ENCODE assay signal across 27 cellular contexts in genomic region chr22:33194529-33194928, GRCh38.
"Had no signal": no experiment of that assay in that cellular context is flagged by ENCODE, and none has a peak within 500 bp of the region (broad histone marks: within the 10 kb centered on the region; RNA-seq: fewer than 3 reads in every experiment).

No MANE protein-coding gene starts in this region.

- H3K9me3 Mint-ChIP-seq: activated naive CD8-positive, alpha-beta T cell treated with anti-CD3 and anti-CD28 coated beads, Interleukin-2, amount 10 ng/mL, durations not matched to agents 7 days and 5 days had no signal

- H3K27me3 ChIP-seq: Peyer's patch, SJSA1 had no signal

- H3K27ac Mint-ChIP-seq: activated CD8-positive, alpha-beta T cell treated with anti-CD3 and anti-CD28 coated beads, Interleukin-2, amount 10 ng/mL, durations not matched to agents 7 days and 5 days; activated naive CD8-positive, alpha-beta T cell treated with anti-CD3 and anti-CD28 coated beads, Interleukin-2, amount 10 ng/mL, durations not matched to agents 7 days and 5 days had no signal

- H3K4me3 ChIP-seq: adrenal gland, Peyer's patch, SJSA1 had no signal

- H3K27ac ChIP-seq: adrenal gland, KMS-11, Peyer's patch, RWPE1, SJSA1 had no signal

- H3K36me3 Mint-ChIP-seq: activated naive CD8-positive, alpha-beta T cell treated with anti-CD3 and anti-CD28 coated beads, Interleukin-2, amount 10 ng/mL, durations not matched to agents 7 days and 5 days had no signal

- H3K4me1 ChIP-seq: adrenal gland, Peyer's patch, SJSA1 had no signal

- H3K4me3 Mint-ChIP-seq: activated CD8-positive, alpha-beta T cell treated with anti-CD3 and anti-CD28 coated beads, Interleukin-2, amount 10 ng/mL, durations not matched to agents 7 days and 5 days; activated naive CD8-positive, alpha-beta T cell treated with anti-CD3 and anti-CD28 coated beads, Interleukin-2, amount 10 ng/mL, durations not matched to agents 7 days and 5 days had no signal

- H3K9me3 ChIP-seq: adrenal gland, Peyer's patch, SJSA1 had no signal

- H3K4me2 ChIP-seq: KMS-11 had no signal

- H3K36me3 ChIP-seq: adrenal gland, Peyer's patch, SJSA1 had no signal

- ATAC-seq: activated CD8-positive, alpha-beta T cell treated with anti-CD3 and anti-CD28 coated beads, Interleukin-2, amount 10 ng/mL, durations not matched to agents 7 days and 5 days; SK-N-SH treated with all-trans-retinoic acid at 6 μM for 48 hours had no signal

- DNase-seq: activated CD4-positive, alpha-beta T cell treated with anti-CD3 and anti-CD28 coated beads for 48 hours; activated CD4-positive, alpha-beta T cell treated with anti-CD3 and anti-CD28 coated beads, Interleukin-2, amount 50 U/mL, for 4 hours; activated CD4-positive, CD25-positive, alpha-beta regulatory T cell treated with anti-CD3 and anti-CD28 coated beads, Interleukin-2, amount 50 U/mL, for 72 hours; activated CD8-positive, alpha-beta memory T cell treated with anti-CD3 and anti-CD28 coated beads, Interleukin-2, amount 50 U/mL, for 48 hours; activated CD8-positive, alpha-beta T cell treated with anti-CD3 and anti-CD28 coated beads, Interleukin-2, amount 10 ng/mL, durations not matched to agents 7 days and 5 days; activated naive CD4-positive, alpha-beta T cell treated with anti-CD3 and anti-CD28 coated beads, Interleukin-2, amount 50 U/mL, for 16 hours; activated naive CD8-positive, alpha-beta T cell treated with anti-CD3 and anti-CD28 coated beads, Interleukin-2, amount 10 ng/mL, durations not matched to agents 7 days and 5 days; activated T-cell treated with anti-CD3 and anti-CD28 coated beads, Interleukin-2, amount 50 U/mL, for 1 hour; adrenal gland; anterior cingulate cortex; central memory CD4-positive, alpha-beta T cell; NCI-H1092; NCI-H1417; NCI-H1694; NCI-H2029; NCI-H2107; NCI-H2171 treated with DMSO at 0.1 percent for 48 hours; NCI-H510A treated with DMSO at 0.1 percent for 48 hours; NCI-H69; NK-92 treated with Interleukin-12 subunit alpha and Interleukin-12 subunit beta, amount 100 ng/mL, for 24 hours; Peyer's patch; Right ventricle myocardium superior; SW 1271 had no signal

- H3K4me1 Mint-ChIP-seq: activated naive CD8-positive, alpha-beta T cell treated with anti-CD3 and anti-CD28 coated beads, Interleukin-2, amount 10 ng/mL, durations not matched to agents 7 days and 5 days had no signal
